In genomic region chr15:101062471-101063171, GRCh38 we compare ENCODE assay signal across 15 cellular contexts.
DNase-seq lines count a peak whose midpoint lies in the region; ATAC-seq and TF ChIP-seq lines count a peak whose summit lies in the region.
"Had no signal": no experiment of that assay in that cellular context is flagged by ENCODE, and none has a peak within 500 bp of the region (broad histone marks: within the 10 kb centered on the region; RNA-seq: fewer than 3 reads in every experiment).

No MANE protein-coding gene starts in this region.

- H3K27me3 Mint-ChIP-seq in MCF 10A (ENCODE audit: insufficient read depth, unreplicated experiment), result no peaks in the 10 kb centered on the region
- H3K27me3 Mint-ChIP-seq: natural killer cell treated with Interleukin-12 subunit alpha and Interleukin-12 subunit beta and Interleukin-15 and Interleukin-18, amount 100 ng/mL, for 72 hours had no signal

- DNase-seq in MCF 10A (ENCODE audit: unreplicated experiment) (no peak), mammary epithelial cell (no peak), germinal center (ENCODE audit: low spot score) (peak; percentile 74), upper lobe of right lung (peak; percentile 20), NCI-H1694 treated with DMSO at 0.1 percent for 48 hours (lab: John Stamatoyannopoulos, UW) (no peak), NCI-H2107 (lab: John Stamatoyannopoulos, UW) (no peak), Ammon's horn (ENCODE audit: low spot score) (no peak)
- DNase-seq: DMS79 treated with DMSO at 0.1 percent for 48 hours; KG1; NCI-H2171 treated with DMSO at 0.1 percent for 48 hours; stimulated activated CD8-positive, alpha-beta memory T cell treated with anti-CD3 and anti-CD28 coated beads, Interleukin-4, amount 100 ng/mL, for 48 hours had no signal

- no peak overlapping the region for H3K9ac ChIP-seq in mammary epithelial cell (ENCODE audit: insufficient read depth, low read length)

- BruUV-seq in MCF 10A (replicated peaks; lab: Mats Ljungman, UMichigan) (no TSS peak), mammary epithelial cell (replicated peaks; lab: Mats Ljungman, UMichigan) (no TSS peak)

- H3K4me1 ChIP-seq in mammary epithelial cell (ENCODE audit: insufficient read depth, low read length) (no peaks in the 10 kb centered on the region), upper lobe of right lung (no peaks in the 10 kb centered on the region)
- H3K4me1 ChIP-seq: A549 had no signal

- TF ChIP-seq CTCF in MCF 10A (IDR thresholded peaks at IDR 0.05; ENCODE audit: unreplicated experiment) (no peak), mammary epithelial cell (conservative IDR thresholded peaks at IDR 0.05 in 1 of 2, IDR thresholded peaks at IDR 0.05 in 1 of 2; ENCODE audit: extremely low read depth in 1 of 2, insufficient read depth in 1 of 2, low read depth in 1 of 2, low read length in 2 of 2) (no peak), upper lobe of right lung (IDR thresholded peaks at IDR 0.05) (no peak)

- no peaks in the 10 kb centered on the region for H4K20me1 ChIP-seq in mammary epithelial cell (ENCODE audit: insufficient read depth, low read length)

- dilution Hi-C loops in mammary epithelial cell (cut with HindIII; ENCODE audit: low sequenced_read_pairs), result no loop called here

- no peaks in the 10 kb centered on the region for H3K79me2 ChIP-seq in mammary epithelial cell (ENCODE audit: insufficient read depth, low read length)

- peak overlapping the region; percentile 51 for H3K27ac Mint-ChIP-seq in MCF 10A (ENCODE audit: low read depth, unreplicated experiment)
- H3K27ac Mint-ChIP-seq: natural killer cell treated with Interleukin-12 subunit alpha and Interleukin-12 subunit beta and Interleukin-15 and Interleukin-18, amount 100 ng/mL, for 72 hours had no signal

- H3K36me3 ChIP-seq in mammary epithelial cell (ENCODE audit: insufficient read depth, low read length), result peaks cover 3% of the 10 kb centered on the region
- H3K36me3 ChIP-seq in upper lobe of right lung, result peaks cover 44% of the 10 kb centered on the region

- H3K27me3 ChIP-seq in mammary epithelial cell (ENCODE audit: insufficient read depth, low read length), result no peaks in the 10 kb centered on the region
- no peaks in the 10 kb centered on the region for H3K27me3 ChIP-seq in upper lobe of right lung

- H3K4me1 Mint-ChIP-seq in MCF 10A (ENCODE audit: insufficient read depth, unreplicated experiment), result no peaks in the 10 kb centered on the region

- no peak overlapping the region for H3K4me2 ChIP-seq in mammary epithelial cell (ENCODE audit: insufficient read depth, low read depth, low read length)
- H3K4me2 ChIP-seq: A549 had no signal

- no peak overlapping the region for H3K27ac ChIP-seq in mammary epithelial cell (ENCODE audit: insufficient read depth, low read depth, low read length)
- H3K27ac ChIP-seq in upper lobe of right lung, result no peak overlapping the region
- H3K27ac ChIP-seq: A549, RWPE1 had no signal

- peaks cover 21% of the 10 kb centered on the region for H3K36me3 Mint-ChIP-seq in MCF 10A (ENCODE audit: insufficient read depth, unreplicated experiment)
- H3K36me3 Mint-ChIP-seq: natural killer cell treated with Interleukin-12 subunit alpha and Interleukin-12 subunit beta and Interleukin-15 and Interleukin-18, amount 100 ng/mL, for 72 hours had no signal

- no peak overlapping the region for H2AFZ ChIP-seq in mammary epithelial cell (ENCODE audit: low read depth, low read length)

- CTCF ChIA-PET in MCF 10A (lab: Yijun Ruan, JAX), result no interaction called here
- CTCF ChIA-PET in mammary epithelial cell (lab: Charles Lee; ENCODE audit: low non-redundant PET), result no interaction called here

- in situ Hi-C loops in mammary epithelial cell (cut with MboI; ENCODE audit: low sequenced_read_pairs in 2 of 2), result no loop called here

- H3K9me3 ChIP-seq in mammary epithelial cell (replicated peaks; ENCODE audit: insufficient read depth, low read length) (no peaks in the 10 kb centered on the region), upper lobe of right lung (no peaks in the 10 kb centered on the region)
- H3K9me3 ChIP-seq: A549 had no signal

- 95% methylated on average over 13 of the region's 18 CpGs for WGBS in mammary epithelial cell (ENCODE audit: low coverage, missing lambda C conversion rate)

- H3K4me3 Mint-ChIP-seq in MCF 10A (ENCODE audit: unreplicated experiment), result no peak overlapping the region
- H3K4me3 Mint-ChIP-seq: natural killer cell treated with Interleukin-12 subunit alpha and Interleukin-12 subunit beta and Interleukin-15 and Interleukin-18, amount 100 ng/mL, for 72 hours had no signal

- POLR2A ChIA-PET in MCF 10A (lab: Yijun Ruan, JAX), result no interaction called here

- intact Hi-C loops in MCF 10A (cut with micrococcal nuclease) (no loop called here), mammary epithelial cell (cut with micrococcal nuclease) (no loop called here), upper lobe of right lung (cut with DNase I) (no loop called here)

- H3K4me3 ChIP-seq in mammary epithelial cell (replicated peaks in 1 of 3; ENCODE audit: insufficient read depth in 1 of 3, low read depth in 2 of 3, low read length in 3 of 3), result no peak overlapping the region
- H3K4me3 ChIP-seq in upper lobe of right lung, result no peak overlapping the region
- H3K4me3 ChIP-seq: A549 had no signal

- no peaks in the 10 kb centered on the region for H3K9me3 Mint-ChIP-seq in MCF 10A (ENCODE audit: unreplicated experiment)
- H3K9me3 Mint-ChIP-seq: natural killer cell treated with Interleukin-12 subunit alpha and Interleukin-12 subunit beta and Interleukin-15 and Interleukin-18, amount 100 ng/mL, for 72 hours had no signal

- ATAC-seq in HG03108 (IDR thresholded peaks at IDR 0.05; ENCODE audit: unreplicated experiment) (peak; percentile 57), upper lobe of right lung (no peak)
- ATAC-seq: A549; natural killer cell treated with Interleukin-12 subunit alpha and Interleukin-12 subunit beta and Interleukin-15 and Interleukin-18, amount 100 ng/mL, for 72 hours had no signal

Comparison
In these comparisons a context has a peak if more than half of its experiments do, and no peak if none do; other contexts are left out.
1. DNase-seq: peak in germinal center (single experiment) and upper lobe of right lung (single experiment); none in MCF 10A (single experiment), mammary epithelial cell (single experiment), NCI-H1694 treated with DMSO at 0.1 percent for 48 hours (single experiment), NCI-H2107 (single experiment) and Ammon's horn (single experiment).